In the genomic region with DNA sequence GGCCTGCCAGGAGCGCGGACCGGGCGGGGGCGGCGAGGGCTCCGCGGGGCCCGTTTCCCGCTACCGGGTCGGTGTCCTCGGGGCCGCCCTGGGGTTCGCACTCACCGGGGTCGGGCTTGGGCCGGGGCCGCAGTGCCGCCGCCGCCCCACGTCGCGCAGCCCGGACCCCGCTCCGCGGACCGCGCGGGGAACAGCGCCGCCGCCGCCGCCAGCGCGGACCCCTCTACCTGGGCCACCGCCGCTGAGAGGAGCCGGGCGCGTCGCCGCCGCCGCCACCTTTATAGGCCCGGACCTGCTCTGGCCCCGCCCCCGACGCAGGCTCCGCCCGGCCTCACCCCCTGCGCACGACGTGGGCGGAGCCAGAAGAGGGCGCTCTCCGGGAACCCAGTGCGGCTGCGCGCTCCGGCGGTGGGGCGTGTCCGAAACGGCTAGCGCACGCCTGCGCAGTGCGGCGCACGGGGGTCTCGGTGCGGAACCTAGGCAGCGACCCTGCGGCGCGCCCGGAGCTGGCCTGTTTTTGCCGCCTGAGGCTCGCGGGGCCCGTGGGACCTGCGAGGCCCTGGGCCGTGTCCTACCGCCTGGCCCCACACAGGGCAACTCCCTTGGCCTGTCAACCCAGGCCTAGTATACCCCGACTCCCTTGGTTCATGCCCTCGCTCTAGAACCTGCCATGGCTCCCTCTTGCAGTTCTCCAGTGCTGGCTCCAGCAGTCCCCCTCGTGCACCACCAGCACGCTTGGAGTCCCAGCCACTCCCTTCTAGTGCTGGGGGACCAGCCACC, we compare ENCODE assay signal across 8 cellular contexts. TPM values are rescaled to one million over a fixed set of nuclear protein-coding genes. Genes with fewer than 3 reads are reported as not detected.
DNase-seq lines count a peak whose midpoint lies in the region; ATAC-seq, FAIRE-seq and TF ChIP-seq lines count a peak whose summit lies in the region.

Gene MKNK2, minus strand, starts transcription at position 254 of the 780 bp plus-strand sequence. CDS start 393 bp downstream, outside the sequence.

- H3K4me3 Mint-ChIP-seq in activated naive CD4-positive, alpha-beta T cell treated with anti-CD3 and anti-CD28 coated beads, Interleukin-2, amount 10 ng/mL, durations not matched to agents 7 days and 5 days, result peak within 1 kb of the TSS; percentile 87

- no peaks in the 10 kb centered on the region for H3K27me3 ChIP-seq in MG63

- H3K27ac Mint-ChIP-seq in activated naive CD4-positive, alpha-beta T cell treated with anti-CD3 and anti-CD28 coated beads, Interleukin-2, amount 10 ng/mL, durations not matched to agents 7 days and 5 days, result peak within 1 kb of the TSS; percentile 95

- TF ChIP-seq CTCF in omental fat pad (IDR thresholded peaks at IDR 0.05), result no peak

- H3K9me3 Mint-ChIP-seq in activated naive CD4-positive, alpha-beta T cell treated with anti-CD3 and anti-CD28 coated beads, Interleukin-2, amount 10 ng/mL, durations not matched to agents 7 days and 5 days, result no peaks in the 10 kb centered on the region

- peaks cover 13% of the 10 kb centered on the region for H3K36me3 Mint-ChIP-seq in activated naive CD4-positive, alpha-beta T cell treated with anti-CD3 and anti-CD28 coated beads, Interleukin-2, amount 10 ng/mL, durations not matched to agents 7 days and 5 days

- peak; percentile 84 for DNase-seq in GDM1 (lab: John Stamatoyannopoulos, UW)
- DNase-seq in H54 (ENCODE audit: insufficient read length, low spot score), result peak; percentile 86
- peak; percentile 71 for DNase-seq in MG63
- no peak for DNase-seq in SK-N-MC (ENCODE audit: low read depth, low spot score)
- DNase-seq in activated naive CD4-positive, alpha-beta T cell treated with anti-CD3 and anti-CD28 coated beads, Interleukin-2, amount 10 ng/mL, durations not matched to agents 7 days and 5 days, result peak; percentile 93
- peak; percentile 89 for DNase-seq in globus pallidus (ENCODE audit: low spot score)
- peak; percentile 77 for DNase-seq in omental fat pad (ENCODE audit: low spot score)

- no peaks in the 10 kb centered on the region for H3K36me3 ChIP-seq in MG63
- no peaks in the 10 kb centered on the region for H3K36me3 ChIP-seq in SK-N-MC (ENCODE audit: insufficient read depth, low read length)

- TF ChIP-seq POLR2A in H54 (IDR thresholded peaks at IDR 0.05; ENCODE audit: low read depth, low read length), result peak; percentile 100

- H3K27ac ChIP-seq in SK-N-MC (0 out of 2 replicates have a peak within 1 kb of the TSS, but pooled peaks have one; percentile 19), temporal lobe (ENCODE audit: low read depth, low read length) (peak within 1 kb of the TSS; percentile 88)

- no peak for FAIRE-seq in H54 (lab: Jason Lieb, UNC)

- H3K4me3 ChIP-seq in MG63 (peak within 1 kb of the TSS; percentile 56), SK-N-MC (peak within 1 kb of the TSS; percentile 92)

- peak within 1 kb of the TSS; percentile 80 for H3K9ac ChIP-seq in SK-N-MC (ENCODE audit: insufficient read length)

- H3K9me3 ChIP-seq in MG63 (no peaks in the 10 kb centered on the region), SK-N-MC (ENCODE audit: low read depth, low read length) (no peaks in the 10 kb centered on the region)

- peak; percentile 72 for ATAC-seq in omental fat pad (ENCODE audit: low FRiP score)

- H3K4me1 Mint-ChIP-seq in activated naive CD4-positive, alpha-beta T cell treated with anti-CD3 and anti-CD28 coated beads, Interleukin-2, amount 10 ng/mL, durations not matched to agents 7 days and 5 days, result peaks cover 66% of the 10 kb centered on the region

- H3K27me3 Mint-ChIP-seq in activated naive CD4-positive, alpha-beta T cell treated with anti-CD3 and anti-CD28 coated beads, Interleukin-2, amount 10 ng/mL, durations not matched to agents 7 days and 5 days, result no peaks in the 10 kb centered on the region

- CTCF ChIA-PET in activated naive CD4-positive, alpha-beta T cell treated with anti-CD3 and anti-CD28 coated beads, Interleukin-2, amount 10 ng/mL, durations not matched to agents 7 days and 5 days (lab: Charles Lee), result interaction anchor here (0.9 to 2.4 kb wide), 4 partner anchors 9 to 105 kb away, joined by 3 to 16 read pairs (median 3); no protein-coding TSS in a partner anchor

RNA-seq across cellular contexts. Expression of gene MKNK2, which starts in this region (rescaled TPM):
- total RNA-seq in MG63 (2014; rRNA removed; shearing (Covaris generic); ENCODE audit: low replicate concordance), result 17.9 and 38.6 TPM in 2 replicates
- total RNA-seq in omental fat pad (100 to 1,000 TPM; 133 to 232 (median 178) TPM), temporal lobe (13.0 TPM)
